In genomic region chr3:23396746-23397145, GRCh38 we compare ENCODE assay signal across 21 cellular contexts.
"Had no signal": no experiment of that assay in that cellular context is flagged by ENCODE, and none has a peak within 500 bp of the region (broad histone marks: within the 10 kb centered on the region; RNA-seq: fewer than 3 reads in every experiment).

No MANE protein-coding gene starts in this region.

- H3K27me3 ChIP-seq: dorsolateral prefrontal cortex, tibial nerve, vagina had no signal

- H3K9me3 ChIP-seq: tibial nerve, vagina had no signal

- H3K27ac ChIP-seq: dorsolateral prefrontal cortex, skin epidermis, tibial nerve, vagina had no signal

- DNase-seq: activated CD4-positive, alpha-beta T cell treated with anti-CD3 and anti-CD28 coated beads, Interleukin-2, amount 50 U/mL, for 1 hour; activated naive CD4-positive, alpha-beta T cell treated with Interleukin-2 at 50 U/mL for 16 hours; activated T-cell treated with anti-CD3 and anti-CD28 coated beads for 4 hours; aorta; dorsolateral prefrontal cortex; endodermal cell; foreskin fibroblast; glutamatergic neuron; hypothalamus; kidney glomerular epithelial cell; occipital lobe; right cardiac atrium; stimulated activated CD4-positive, alpha-beta T cell treated with anti-CD3 and anti-CD28 coated beads, Interleukin-15, amount 100 ng/mL, for 24 hours; stimulated activated CD4-positive, alpha-beta T cell treated with anti-CD3 and anti-CD28 coated beads, Interleukin-4, amount 100 ng/mL, for 4 hours; stimulated activated CD8-positive, alpha-beta memory T cell treated with anti-CD3 and anti-CD28 coated beads, Interleukin-4, amount 100 ng/mL, for 48 hours; stimulated activated naive CD4-positive, alpha-beta T cell treated with Interleukin-2 at 50 U/mL for 16 hours; substantia nigra had no signal

- H3K4me1 ChIP-seq: vagina had no signal

- H3K36me3 ChIP-seq: tibial nerve, vagina had no signal

- ATAC-seq: esophagus mucosa, right cardiac atrium had no signal

- H3K4me3 ChIP-seq: dorsolateral prefrontal cortex, skin epidermis, tibial nerve, vagina had no signal
